Comparison of ENCODE assay signal across 1 cellular context in genomic region chr6:121944361-121944760, GRCh38.
TF ChIP-seq lines count a peak whose summit lies in the region.

No MANE protein-coding gene starts in this region.

TF ChIP-seq in SK-N-SH, 30 proteins besides CTCF, POLR2A, EP300 and RAD21 (continued from another document):
- TF ChIP-seq IRF3 (IDR thresholded peaks at IDR 0.05; ENCODE audit: low read depth, low read length) (no peak), MXI1 (IDR thresholded peaks at IDR 0.05; ENCODE audit: low read depth, low read length) (no peak), PBX3 (IDR thresholded peaks at IDR 0.05) (no peak), USF2 (IDR thresholded peaks at IDR 0.05; ENCODE audit: borderline replicate concordance, low read depth, low read length) (no peak), FOXJ3 (CRISPR knock-in tag; IDR thresholded peaks at IDR 0.05) (no peak), RXRA (IDR thresholded peaks at IDR 0.05; ENCODE audit: borderline replicate concordance, low read depth) (no peak), MEF2A (IDR thresholded peaks at IDR 0.05; ENCODE audit: borderline replicate concordance, low read depth) (no peak), SIN3A (IDR thresholded peaks at IDR 0.05; ENCODE audit: borderline replicate concordance, low read depth, low read length) (no peak), YY1 (IDR thresholded peaks at IDR 0.05; ENCODE audit: low read depth) (no peak), ZBTB33 (IDR thresholded peaks at IDR 0.05; ENCODE audit: borderline replicate concordance, low read depth) (no peak), TCF12 (IDR thresholded peaks at IDR 0.05) (no peak), USF1 (IDR thresholded peaks at IDR 0.05; ENCODE audit: borderline replicate concordance, low read depth) (no peak), SMC3 (IDR thresholded peaks at IDR 0.05; ENCODE audit: low read depth, low read length) (no peak), POLR2AphosphoS5 (IDR thresholded peaks at IDR 0.05; ENCODE audit: low read depth, low read length) (no peak)
